ENCODE assay signal across 8 cellular contexts in the genomic region with DNA sequence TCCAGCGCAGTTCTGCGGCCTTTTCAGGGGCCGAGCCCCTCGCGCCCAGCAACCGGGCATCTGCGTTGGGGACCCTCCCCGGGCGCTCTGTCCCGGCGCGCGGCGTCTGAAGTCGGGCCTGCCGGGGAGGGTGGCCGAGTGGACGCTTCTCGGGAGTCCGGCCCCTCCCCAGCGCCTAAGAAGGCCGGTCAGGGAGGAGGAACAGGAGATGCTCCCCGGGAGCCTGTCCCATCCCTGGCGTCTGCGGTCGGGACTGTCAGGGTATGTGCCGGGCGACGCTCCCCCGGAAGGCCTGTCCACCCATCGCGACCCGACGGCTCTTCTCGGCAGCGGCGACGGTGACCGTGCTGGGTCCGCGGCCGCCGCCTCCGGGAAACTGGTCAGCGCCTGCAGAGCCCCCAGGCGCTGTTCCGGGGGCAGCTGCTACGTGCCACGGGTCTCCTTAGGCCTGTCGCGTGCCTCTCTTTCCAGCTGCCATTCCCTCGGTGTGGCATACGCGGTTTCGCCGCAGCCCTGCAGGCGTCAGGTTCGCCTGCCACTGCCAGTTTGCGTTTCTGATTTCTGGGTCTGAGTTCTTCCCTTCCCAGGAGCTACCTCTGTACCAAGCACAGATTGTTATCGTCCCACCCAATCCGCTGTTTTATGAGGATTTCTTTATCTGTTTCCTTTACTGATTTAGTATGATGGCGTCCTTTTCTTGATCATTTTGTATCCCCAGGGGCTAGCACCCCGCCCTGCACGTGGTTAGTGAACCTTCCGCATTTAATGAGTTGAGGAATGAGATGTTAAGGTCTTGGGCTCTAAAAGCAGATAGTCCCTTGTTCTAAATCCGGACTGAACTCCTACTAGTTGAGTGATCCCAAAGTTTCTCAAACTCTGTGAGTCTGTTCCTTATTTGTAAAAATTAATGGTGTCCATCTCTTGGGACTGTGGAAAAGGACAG. TPM values are rescaled to one million over a fixed set of nuclear protein-coding genes. Genes with fewer than 3 reads are reported as not detected.
DNase-seq lines count a peak whose midpoint lies in the region; ATAC-seq and TF ChIP-seq lines count a peak whose summit lies in the region.

No MANE protein-coding gene starts in this region.

- H3K27me3 ChIP-seq in BJ (ENCODE audit: control insufficient read depth, insufficient read depth, low read length) = no peaks in the 10 kb centered on the region
- H3K27me3 ChIP-seq in trophoblast cell (ENCODE audit: insufficient read depth, low read length) = peaks cover 13% of the 10 kb centered on the region

- H3K36me3 ChIP-seq in BJ (ENCODE audit: control insufficient read depth, insufficient read depth, low read length) = no peaks in the 10 kb centered on the region
- no peaks in the 10 kb centered on the region for H3K36me3 ChIP-seq in trophoblast cell (ENCODE audit: control insufficient read depth in 1 of 2, insufficient read depth in 2 of 2, low read length in 2 of 2)

- no peak overlapping the region for H2AK5ac ChIP-seq in trophoblast cell (ENCODE audit: low read length)

- H4K91ac ChIP-seq in trophoblast cell (ENCODE audit: low read depth, low read length) = no peak overlapping the region

- H4K8ac ChIP-seq in trophoblast cell (ENCODE audit: low read depth, low read length) = peak overlapping the region; percentile 20

- H3K18ac ChIP-seq in trophoblast cell (ENCODE audit: low read length) = no peak overlapping the region

- no peaks in the 10 kb centered on the region for H3K79me1 ChIP-seq in trophoblast cell (ENCODE audit: low read length)

- WGBS in trophoblast cell (ENCODE audit: extremely low coverage, insufficient coverage, insufficient read length) = no CpG with 5 or more reads among the region's 66 CpGs

- H4K12ac ChIP-seq in trophoblast cell (ENCODE audit: low read depth, low read length) = no peak overlapping the region

- peaks cover 2% of the 10 kb centered on the region for H3K9me3 ChIP-seq in trophoblast cell (ENCODE audit: insufficient read depth, low read depth, low read length)

- intact Hi-C loops in left cardiac atrium (cut with DNase I) = no loop called here

- no peak overlapping the region for H3K23ac ChIP-seq in trophoblast cell (ENCODE audit: low read length)

- no peak overlapping the region for H3K9ac ChIP-seq in trophoblast cell (ENCODE audit: low read length)

- H2AFZ ChIP-seq in trophoblast cell (ENCODE audit: insufficient read depth, low read length, poor library complexity) = peak overlapping the region; percentile 87

- no peak overlapping the region for H2BK120ac ChIP-seq in trophoblast cell (ENCODE audit: insufficient read depth, low read length, poor library complexity)

- peaks cover 4% of the 10 kb centered on the region in 2 experiments for H3K4me1 ChIP-seq in trophoblast cell (ENCODE audit: control insufficient read depth in 1 of 2, insufficient read depth in 2 of 2, low read length in 2 of 2)

- no peak for DNase-seq in BJ (ENCODE audit: low read depth)
- DNase-seq in amygdala (lab: John Stamatoyannopoulos, UW) = peak in 40 of 56 donors; percentile 20 to 82 (median 62)
- DNase-seq in left cardiac atrium = peak; percentile 63
- DNase-seq in trophoblast cell = peak; percentile 34 to 64
- no peak for DNase-seq in OCI-M2 (lab: John Stamatoyannopoulos, UW; ENCODE audit: unreplicated experiment)

- ATAC-seq in GM19023 (IDR thresholded peaks at IDR 0.05; ENCODE audit: unreplicated experiment) (peak; percentile 37), HG03139 (IDR thresholded peaks at IDR 0.05; ENCODE audit: unreplicated experiment) (peak; percentile 19), SK-N-SH treated with all-trans-retinoic acid at 6 μM for 48 hours (peak; percentile 80), left cardiac atrium (peak; percentile 74 to 87)

- H3K4me3 ChIP-seq in BJ (ENCODE audit: low read depth, low read length) = peak overlapping the region; percentile 61
- H3K4me3 ChIP-seq in trophoblast cell (ENCODE audit: low read depth, low read length) = peak overlapping the region; percentile 67

- H3K79me2 ChIP-seq in trophoblast cell (ENCODE audit: control insufficient read depth, insufficient read depth, low read length, poor library complexity) = peaks cover 4% of the 10 kb centered on the region

- H3K27ac ChIP-seq in trophoblast cell (ENCODE audit: low read depth, low read length) = no peak overlapping the region

- CTCF ChIA-PET in BJ (lab: Yijun Ruan, JAX) = interaction anchor here (0.7 to 1.4 kb wide), 8 partner anchors 9 to 451 kb away, joined by 3 to 4 read pairs (median 3); no protein-coding TSS in a partner anchor

- no peak overlapping the region for H3K14ac ChIP-seq in trophoblast cell (ENCODE audit: low read length)

- POLR2A ChIA-PET in BJ (lab: Charles Lee) = interaction anchor here (1.0 kb wide), 1 partner anchor 180 kb away, joined by 3 read pairs; no protein-coding TSS in a partner anchor

- no peak overlapping the region for H2BK5ac ChIP-seq in trophoblast cell (ENCODE audit: low read depth, low read length, poor library complexity)

- H3K4ac ChIP-seq in trophoblast cell (ENCODE audit: low read depth, low read length) = no peak overlapping the region

- H2BK12ac ChIP-seq in trophoblast cell (ENCODE audit: low read length) = no peak overlapping the region

- H3K4me2 ChIP-seq in trophoblast cell (ENCODE audit: low read length) = peak overlapping the region; percentile 95

- no peak; the same call in 1 of the 2 replicates for TF ChIP-seq CTCF in BJ (IDR thresholded peaks at IDR 0.05; ENCODE audit: insufficient read depth, low read depth, low read length)

TF ChIP-seq in SK-N-SH treated with all-trans-retinoic acid at 6 μM for 48 hours, 23 proteins besides CTCF, POLR2A, EP300 and RAD21:
- TF ChIP-seq ARNTL (CRISPR knock-in tag; IDR thresholded peaks at IDR 0.05; ENCODE audit: borderline replicate concordance, low read depth) = no peak
- TF ChIP-seq, protein P1, sequence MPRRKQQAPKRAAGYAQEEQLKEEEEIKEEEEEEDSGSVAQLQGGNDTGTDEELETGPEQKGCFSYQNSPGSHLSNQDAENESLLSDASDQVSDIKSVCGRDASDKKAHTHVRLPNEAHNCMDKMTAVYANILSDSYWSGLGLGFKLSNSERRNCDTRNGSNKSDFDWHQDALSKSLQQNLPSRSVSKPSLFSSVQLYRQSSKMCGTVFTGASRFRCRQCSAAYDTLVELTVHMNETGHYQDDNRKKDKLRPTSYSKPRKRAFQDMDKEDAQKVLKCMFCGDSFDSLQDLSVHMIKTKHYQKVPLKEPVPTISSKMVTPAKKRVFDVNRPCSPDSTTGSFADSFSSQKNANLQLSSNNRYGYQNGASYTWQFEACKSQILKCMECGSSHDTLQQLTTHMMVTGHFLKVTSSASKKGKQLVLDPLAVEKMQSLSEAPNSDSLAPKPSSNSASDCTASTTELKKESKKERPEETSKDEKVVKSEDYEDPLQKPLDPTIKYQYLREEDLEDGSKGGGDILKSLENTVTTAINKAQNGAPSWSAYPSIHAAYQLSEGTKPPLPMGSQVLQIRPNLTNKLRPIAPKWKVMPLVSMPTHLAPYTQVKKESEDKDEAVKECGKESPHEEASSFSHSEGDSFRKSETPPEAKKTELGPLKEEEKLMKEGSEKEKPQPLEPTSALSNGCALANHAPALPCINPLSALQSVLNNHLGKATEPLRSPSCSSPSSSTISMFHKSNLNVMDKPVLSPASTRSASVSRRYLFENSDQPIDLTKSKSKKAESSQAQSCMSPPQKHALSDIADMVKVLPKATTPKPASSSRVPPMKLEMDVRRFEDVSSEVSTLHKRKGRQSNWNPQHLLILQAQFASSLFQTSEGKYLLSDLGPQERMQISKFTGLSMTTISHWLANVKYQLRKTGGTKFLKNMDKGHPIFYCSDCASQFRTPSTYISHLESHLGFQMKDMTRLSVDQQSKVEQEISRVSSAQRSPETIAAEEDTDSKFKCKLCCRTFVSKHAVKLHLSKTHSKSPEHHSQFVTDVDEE (CRISPR knock-in tag; IDR thresholded peaks at IDR 0.05) = 0 out of 2 replicates have a peak, but pooled peaks have one; percentile 33
- no peak for TF ChIP-seq ZC3H10 (CRISPR knock-in tag; IDR thresholded peaks at IDR 0.05)
- 0 out of 2 replicates have a peak, but pooled peaks have one; percentile 30 for TF ChIP-seq ZFP3 (CRISPR knock-in tag; IDR thresholded peaks at IDR 0.05)
TF ChIP-seq in SK-N-SH treated with all-trans-retinoic acid at 6 μM for 48 hours: peak in this region for 2.

RNA-seq across cellular contexts. Expression of a gene that starts 0.8 kb away (rescaled TPM):
- polyA plus RNA-seq in BJ (2011; rRNA removed) = 6.5 and 13.9 TPM in 2 replicates
- polyA minus RNA-seq in BJ (2011; rRNA and poly(A)+ RNA removed) = 5.6 and 6.6 TPM in 2 replicates
- total RNA-seq in left cardiac atrium = 10 to 100 TPM; 10.1 to 14.5 TPM
- polyA plus RNA-seq in trophoblast cell (2013) = 0.51 and 0.70 TPM in 2 replicates

RNA-seq across cellular contexts. Expression of a gene that starts 22.7 kb away (rescaled TPM):
- polyA plus RNA-seq in BJ (2011; rRNA removed) = 25.1 and 44.9 TPM in 2 replicates
- polyA minus RNA-seq in BJ (2011; rRNA and poly(A)+ RNA removed) = 6.6 and 8.2 TPM in 2 replicates
- 10 to 100 TPM; 15.3 to 20.6 TPM for total RNA-seq in left cardiac atrium
- polyA plus RNA-seq in trophoblast cell (2013) = 1.3 and 1.6 TPM in 2 replicates

RNA-seq across cellular contexts. Expression of a gene that starts 37.3 kb away (rescaled TPM):
- polyA plus RNA-seq in BJ (2011; rRNA removed) = not detected in 2 replicates
- not detected in 2 replicates for polyA minus RNA-seq in BJ (2011; rRNA and poly(A)+ RNA removed)
- not detected for total RNA-seq in left cardiac atrium
- not detected in 2 replicates for polyA plus RNA-seq in trophoblast cell (2013)

Comparison
In these comparisons a context has a peak if more than half of its experiments do, and no peak if none do; other contexts are left out.
1. DNase-seq: peak in amygdala (40 of 56), left cardiac atrium (single experiment) and trophoblast cell (2 of 2); none in BJ (single experiment) and OCI-M2 (single experiment).
2. ATAC-seq: peak in every context shown above with its lines; median percentile 80 in left cardiac atrium; 80 in SK-N-SH treated with all-trans-retinoic acid at 6 μM for 48 hours; 37 in GM19023; 19 in HG03139.